In genomic region chr15:74967670-74968069, GRCh38 we compare ENCODE assay signal across 21 cellular contexts. TPM values are rescaled to one million over a fixed set of nuclear protein-coding genes. Genes with fewer than 3 reads are reported as not detected.
DNase-seq lines count a peak whose midpoint lies in the region; ATAC-seq and TF ChIP-seq lines count a peak whose summit lies in the region.
"Had no signal": no experiment of that assay in that cellular context is flagged by ENCODE, and none has a peak within 500 bp of the region (broad histone marks: within the 10 kb centered on the region; RNA-seq: fewer than 3 reads in every experiment).

No MANE protein-coding gene starts in this region.

- H4K20me1 ChIP-seq in DOHH2 (ENCODE audit: control insufficient read depth, insufficient read depth, low read depth, low read length) (no peaks in the 10 kb centered on the region), osteoblast (ENCODE audit: insufficient read depth, low read length) (no peaks in the 10 kb centered on the region)
- H4K20me1 ChIP-seq: BLaER1 treated with 17β-estradiol and CSF1 and Interleukin-3, amounts not matched to agents 10 nM and 100 nM had no signal

- DNase-seq in epithelial cell of esophagus (ENCODE audit: low read depth) (peak; percentile 78), foreskin keratinocyte (peak; percentile 54 to 75), osteoblast (ENCODE audit: insufficient read length, low spot score, missing footprints) (peak; percentile 53), activated gamma-delta T cell (lab: John Stamatoyannopoulos, UW) (no peak), substantia nigra (lab: John Stamatoyannopoulos, UW) (no peak)
- DNase-seq: 8988T; ACHN; AML-193; BE2C; CD4-positive, alpha-beta T cell; CD8-positive, alpha-beta memory T cell; DMS 273 treated with DMSO at 0.1 percent for 48 hours; DMS79; GF-D8; GM23248; H7; HCEC 1CT had no signal

- H3K9me3 ChIP-seq in DOHH2 (ENCODE audit: control insufficient read depth, insufficient read depth, low read length), result no peaks in the 10 kb centered on the region
- no peaks in the 10 kb centered on the region for H3K9me3 ChIP-seq in osteoblast (ENCODE audit: low read depth, low read length)
- H3K9me3 ChIP-seq: A549; BE2C; BLaER1 treated with 17β-estradiol and CSF1 and Interleukin-3, amounts not matched to agents 10 nM and 100 nM had no signal

- H3F3A ChIP-seq in DOHH2 (ENCODE audit: control insufficient read depth, insufficient read depth), result peaks cover 2% of the 10 kb centered on the region; the same call in 1 of the 2 replicates

- H3K9me2 ChIP-seq in DOHH2 (replicated peaks; ENCODE audit: control insufficient read depth, low read length), result no peaks in the 10 kb centered on the region

- H3K27ac ChIP-seq in DOHH2 (ENCODE audit: low read depth, low read length) (peak overlapping the region; percentile 52), foreskin keratinocyte (no peak overlapping the region), osteoblast (ENCODE audit: low read depth, low read length) (no peak overlapping the region), substantia nigra (ENCODE audit: low read depth, low read length, poor library complexity, severe bottlenecking) (no peak overlapping the region)
- H3K27ac ChIP-seq: A549; BLaER1 treated with 17β-estradiol and CSF1 and Interleukin-3, amounts not matched to agents 10 nM and 100 nM; GM23248 had no signal

- H3K4me2 ChIP-seq in DOHH2 (ENCODE audit: low read length), result peak overlapping the region; percentile 23; the same call in 1 of the 2 replicates
- H3K4me2 ChIP-seq in osteoblast (ENCODE audit: insufficient read depth, low read length), result no peak overlapping the region
- H3K4me2 ChIP-seq: A549; BLaER1 treated with 17β-estradiol and CSF1 and Interleukin-3, amounts not matched to agents 10 nM and 100 nM had no signal

- no peak overlapping the region for H3K4me3 ChIP-seq in DOHH2 (ENCODE audit: low read length)
- H3K4me3 ChIP-seq in epithelial cell of esophagus (ENCODE audit: low read length), result no peak overlapping the region
- H3K4me3 ChIP-seq in osteoblast (ENCODE audit: insufficient read depth, low read length), result no peak overlapping the region
- H3K4me3 ChIP-seq: A549; BLaER1 treated with 17β-estradiol and CSF1 and Interleukin-3, amounts not matched to agents 10 nM and 100 nM; GM23248 had no signal

- TF ChIP-seq CTCF in DOHH2 (IDR thresholded peaks at IDR 0.05; ENCODE audit: low read depth, low read length, poor library complexity, severe bottlenecking) (no peak), epithelial cell of esophagus (IDR thresholded peaks at IDR 0.05; ENCODE audit: insufficient read depth, low read depth, low read length, missing control alignments) (no peak), foreskin keratinocyte (conservative IDR thresholded peaks at IDR 0.05) (no peak), osteoblast (IDR thresholded peaks at IDR 0.05; ENCODE audit: extremely low read depth, low read depth, low read length) (no peak)

- 0 out of 2 replicates have a peak, but pooled peaks cover under 1% of the 10 kb centered on the region for H3K27me3 ChIP-seq in DOHH2 (ENCODE audit: control insufficient read depth, low read length)
- no peaks in the 10 kb centered on the region for H3K27me3 ChIP-seq in foreskin keratinocyte
- no peaks in the 10 kb centered on the region for H3K27me3 ChIP-seq in osteoblast (ENCODE audit: insufficient read depth, low read length)
- H3K27me3 ChIP-seq: BE2C; BLaER1 treated with 17β-estradiol and CSF1 and Interleukin-3, amounts not matched to agents 10 nM and 100 nM had no signal

- H3K36me3 ChIP-seq in DOHH2 (ENCODE audit: control insufficient read depth, low read length), result no peaks in the 10 kb centered on the region
- no peaks in the 10 kb centered on the region for H3K36me3 ChIP-seq in osteoblast (ENCODE audit: insufficient read depth, low read length)
- H3K36me3 ChIP-seq: BE2C; BLaER1 treated with 17β-estradiol and CSF1 and Interleukin-3, amounts not matched to agents 10 nM and 100 nM had no signal

- H3K79me2 ChIP-seq in DOHH2 (ENCODE audit: control insufficient read depth, low read length) (no peaks in the 10 kb centered on the region), osteoblast (ENCODE audit: insufficient read depth, low read length) (no peaks in the 10 kb centered on the region)

- H3K4me1 ChIP-seq in DOHH2 (ENCODE audit: control insufficient read depth, low read length) (peaks cover 31% of the 10 kb centered on the region), foreskin keratinocyte (no peaks in the 10 kb centered on the region), osteoblast (ENCODE audit: insufficient read depth, low read length) (peaks cover 6% of the 10 kb centered on the region)

- H2AFZ ChIP-seq in osteoblast (ENCODE audit: low read length), result no peak overlapping the region
- H2AFZ ChIP-seq: GM23248 had no signal

- no peak for ATAC-seq in foreskin keratinocyte
- ATAC-seq in GM21825 (IDR thresholded peaks at IDR 0.05; ENCODE audit: unreplicated experiment), result no peak
- ATAC-seq: A549 had no signal

RNA-seq across cellular contexts. Expression of gene RPP25, which starts 11.1 kb away (rescaled TPM):
- total RNA-seq in foreskin keratinocyte (2.9 and 3.0 TPM in 2 replicates), osteoblast (6.2 and 6.9 TPM in 2 replicates)
- polyA plus RNA-seq in foreskin keratinocyte, result 3.5 and 3.6 TPM in 2 replicates

RNA-seq across cellular contexts. Expression of gene SCAMP5, which starts 27.7 kb away (rescaled TPM):
- 0.25 and 0.31 TPM in 2 replicates for total RNA-seq in foreskin keratinocyte
- polyA plus RNA-seq in foreskin keratinocyte, result 0.36 and 0.38 TPM in 2 replicates
- total RNA-seq in osteoblast, result 0.88 and 1.8 TPM in 2 replicates

RNA-seq across cellular contexts. Expression of gene COX5A, which starts 29.8 kb away (rescaled TPM):
- total RNA-seq in foreskin keratinocyte, result 178 and 190 TPM in 2 replicates
- 370 and 388 TPM in 2 replicates for polyA plus RNA-seq in foreskin keratinocyte
- 27.1 and 38.9 TPM in 2 replicates for total RNA-seq in osteoblast

RNA-seq across cellular contexts. Expression of gene PPCDC, which starts 55.7 kb away (rescaled TPM):
- 12.5 and 13.1 TPM in 2 replicates for total RNA-seq in foreskin keratinocyte
- polyA plus RNA-seq in foreskin keratinocyte, result 16.7 and 19.1 TPM in 2 replicates
- total RNA-seq in osteoblast, result 5.6 and 6.5 TPM in 2 replicates

Comparison
In these comparisons a context has a peak if more than half of its experiments do, and no peak if none do; other contexts are left out.
1. DNase-seq: peak in epithelial cell of esophagus (single experiment), foreskin keratinocyte (2 of 2) and osteoblast (single experiment); none in activated gamma-delta T cell (single experiment) and substantia nigra (0 of 49).